ENCODE assay signal across 10 cellular contexts in genomic region chr9:77946969-77947368, GRCh38.
DNase-seq lines count a peak whose midpoint lies in the region; ATAC-seq and TF ChIP-seq lines count a peak whose summit lies in the region.
"Had no signal": no experiment of that assay in that cellular context is flagged by ENCODE, and none has a peak within 500 bp of the region (broad histone marks: within the 10 kb centered on the region; RNA-seq: fewer than 3 reads in every experiment).

No MANE protein-coding gene starts in this region.

- H3K36me3 Mint-ChIP-seq in activated CD4-positive, alpha-beta memory T cell treated with anti-CD3 and anti-CD28 coated beads, Interleukin-2, amount 10 ng/mL, durations not matched to agents 7 days and 5 days (ENCODE audit: low read depth), result peaks cover 3% of the 10 kb centered on the region

- DNase-seq in KBM-7 (peak; percentile 49), cerebellar cortex (ENCODE audit: low spot score) (peak; percentile 22), A172 (ENCODE audit: low spot score) (no peak), hepatic stellate cell (ENCODE audit: low spot score) (no peak)
- DNase-seq in activated CD4-positive, alpha-beta memory T cell treated with anti-CD3 and anti-CD28 coated beads, Interleukin-2, amount 10 ng/mL, durations not matched to agents 7 days and 5 days, result no peak
- DNase-seq: GOT3 had no signal

- H3K9me3 Mint-ChIP-seq in activated CD4-positive, alpha-beta memory T cell treated with anti-CD3 and anti-CD28 coated beads, Interleukin-2, amount 10 ng/mL, durations not matched to agents 7 days and 5 days, result no peaks in the 10 kb centered on the region

- 0 out of 2 replicates have a peak overlapping the region, but pooled peaks have one; percentile 14 for H3K27ac ChIP-seq in C4-2B
- H3K27ac ChIP-seq in muscle layer of colon (ENCODE audit: low read depth, low read length), result peak overlapping the region; percentile 76

- CTCF ChIA-PET in activated CD4-positive, alpha-beta memory T cell treated with anti-CD3 and anti-CD28 coated beads, Interleukin-2, amount 10 ng/mL, durations not matched to agents 7 days and 5 days (lab: Charles Lee), result no interaction called here

- no peaks in the 10 kb centered on the region for H3K27me3 Mint-ChIP-seq in activated CD4-positive, alpha-beta memory T cell treated with anti-CD3 and anti-CD28 coated beads, Interleukin-2, amount 10 ng/mL, durations not matched to agents 7 days and 5 days
- H3K27me3 Mint-ChIP-seq: progenitor cell of endocrine pancreas had no signal

- peaks cover 30% of the 10 kb centered on the region for H3K4me1 Mint-ChIP-seq in activated CD4-positive, alpha-beta memory T cell treated with anti-CD3 and anti-CD28 coated beads, Interleukin-2, amount 10 ng/mL, durations not matched to agents 7 days and 5 days

- H3K4me3 ChIP-seq in muscle layer of colon (ENCODE audit: low read depth in 1 of 2, low read length in 2 of 2), result no peak overlapping the region

- TF ChIP-seq CTCF in C4-2B (conservative IDR thresholded peaks at IDR 0.05), result no peak

- H3K4me3 Mint-ChIP-seq in activated CD4-positive, alpha-beta memory T cell treated with anti-CD3 and anti-CD28 coated beads, Interleukin-2, amount 10 ng/mL, durations not matched to agents 7 days and 5 days, result no peak overlapping the region

- no peak overlapping the region for H3K9ac ChIP-seq in muscle layer of colon (ENCODE audit: low read length)

- no peak overlapping the region for H3K27ac Mint-ChIP-seq in activated CD4-positive, alpha-beta memory T cell treated with anti-CD3 and anti-CD28 coated beads, Interleukin-2, amount 10 ng/mL, durations not matched to agents 7 days and 5 days
- H3K27ac Mint-ChIP-seq: progenitor cell of endocrine pancreas had no signal

- H3K4me1 ChIP-seq in muscle layer of colon (ENCODE audit: insufficient read depth, low read length), result peaks cover 71% of the 10 kb centered on the region

- in situ Hi-C loops in KBM-7 (cut with MboI; ENCODE audit: low pct_unique_long_range_greater_than_20kb, low sequenced_read_pairs), result no loop called here

- H3K9me3 ChIP-seq in muscle layer of colon (ENCODE audit: low read length), result no peaks in the 10 kb centered on the region

- H3K27me3 ChIP-seq in muscle layer of colon (ENCODE audit: control insufficient read depth in 1 of 2, insufficient read depth in 2 of 2, low read length in 2 of 2), result no peaks in the 10 kb centered on the region

- POLR2A ChIA-PET in activated CD4-positive, alpha-beta memory T cell treated with anti-CD3 and anti-CD28 coated beads, Interleukin-2, amount 10 ng/mL, durations not matched to agents 7 days and 5 days (lab: Charles Lee), result no interaction called here

- ATAC-seq in HG03196 (IDR thresholded peaks at IDR 0.05; ENCODE audit: unreplicated experiment), result no peak

- no peaks in the 10 kb centered on the region for H3K36me3 ChIP-seq in muscle layer of colon (ENCODE audit: insufficient read depth, low read length)

Comparison
In these comparisons a context has a peak if more than half of its experiments do, and no peak if none do; other contexts are left out.
1. DNase-seq: peak in KBM-7 (single experiment) and cerebellar cortex (single experiment); none in A172 (single experiment), hepatic stellate cell (single experiment) and activated CD4-positive, alpha-beta memory T cell treated with anti-CD3 and anti-CD28 coated beads, Interleukin-2, amount 10 ng/mL, durations not matched to agents 7 days and 5 days (single experiment).